17 cellular contexts compared by ENCODE assay signal in the genomic region with DNA sequence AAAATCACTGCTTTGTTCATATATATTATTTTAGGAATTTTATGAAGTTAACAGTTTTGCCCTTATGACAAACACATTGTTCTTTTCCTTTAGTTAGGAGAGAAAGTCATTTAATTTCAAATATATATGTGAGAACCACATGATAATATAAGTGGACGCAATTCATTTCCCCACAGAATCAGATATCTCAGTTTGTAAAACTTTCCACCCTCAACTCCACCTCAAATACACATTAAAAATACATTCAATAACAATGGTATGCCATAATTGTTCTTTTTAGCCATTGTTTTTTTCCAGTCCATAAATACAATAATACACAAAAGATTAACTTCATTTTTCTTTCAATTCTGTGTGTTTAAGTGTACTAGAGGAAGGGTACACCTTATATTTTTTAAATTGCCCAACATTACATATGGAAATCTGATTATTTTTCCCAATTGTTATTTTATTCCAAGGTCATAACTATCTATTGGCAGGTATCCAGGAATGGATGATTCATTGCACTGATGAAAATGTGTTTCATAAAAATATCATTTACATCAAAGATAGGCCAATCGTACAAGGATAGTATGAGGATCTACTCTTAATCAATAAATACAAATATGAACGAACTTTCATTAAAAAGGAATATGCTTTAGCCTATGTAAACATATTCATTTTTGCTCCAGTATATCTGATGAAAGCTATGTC.
"Had no signal": no experiment of that assay in that cellular context is flagged by ENCODE, and none has a peak within 500 bp of the region (broad histone marks: within the 10 kb centered on the region; RNA-seq: fewer than 3 reads in every experiment).

No MANE protein-coding gene starts in this region.

- H3K27ac ChIP-seq: breast epithelium, epithelial cell of prostate, prostate gland, transverse colon had no signal

- H3K27me3 ChIP-seq: breast epithelium, transverse colon had no signal

- H3K36me3 ChIP-seq: breast epithelium, prostate gland, transverse colon had no signal

- H3K4me3 ChIP-seq: breast epithelium, mucosa of descending colon, prostate gland, transverse colon had no signal

- DNase-seq: activated CD4-positive, alpha-beta memory T cell treated with anti-CD3 and anti-CD28 coated beads for 36 hours; activated CD4-positive, alpha-beta T cell treated with anti-CD3 and anti-CD28 coated beads for 1 hour; activated gamma-delta T cell treated with Interleukin-2 at 50 U/mL for 16 hours; activated naive CD8-positive, alpha-beta T cell treated with anti-CD3 and anti-CD28 coated beads for 36 hours; activated T-cell treated with anti-CD3 and anti-CD28 coated beads, Interleukin-2, amount 50 U/mL, for 72 hours; anterior cingulate cortex; left colon; mucosa of descending colon; natural killer cell; stimulated activated CD4-positive, alpha-beta T cell treated with anti-CD3 and anti-CD28 coated beads, Interleukin-12 subunit alpha, Interleukin-12 subunit beta, amount 100 ng/mL, for 4 hours; stimulated activated naive CD4-positive, alpha-beta T cell; substantia nigra; transverse colon had no signal

- ATAC-seq: activated T-cell treated with anti-CD3 and anti-CD28 coated beads, Interleukin-2, amount 50 U/mL, for 72 hours; left colon; mucosa of descending colon; natural killer cell; sciatic nerve had no signal

- H3K4me1 ChIP-seq: breast epithelium, prostate gland had no signal

- H3K9me3 ChIP-seq: breast epithelium, mucosa of descending colon, prostate gland, transverse colon had no signal
